In the genomic region with DNA sequence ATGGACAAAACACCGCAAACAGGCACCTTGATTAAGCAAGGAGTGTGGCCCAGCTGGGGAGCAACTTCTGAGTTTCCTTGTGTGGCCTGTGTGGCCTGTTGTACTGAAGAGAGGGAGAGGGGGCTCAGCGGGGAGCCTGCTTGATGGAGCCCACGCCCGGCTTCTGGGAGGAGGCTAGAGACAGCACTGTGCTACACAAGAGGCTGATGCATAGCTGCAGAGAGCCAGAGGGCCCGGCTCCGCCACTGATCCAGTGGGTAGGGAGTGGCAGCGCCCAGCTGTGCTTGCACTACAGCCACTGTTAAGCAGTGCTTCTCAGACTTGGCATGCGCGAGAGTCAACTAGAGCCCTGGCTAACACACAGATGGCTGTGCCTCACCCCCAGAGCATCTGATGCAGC, we compare ENCODE assay signal across 1 cellular context.
TF ChIP-seq lines count a peak whose summit lies in the region.

No MANE protein-coding gene starts in this region.

TF ChIP-seq in H1, 55 proteins besides CTCF, POLR2A, EP300 and RAD21:
- TF ChIP-seq KDM1A (IDR thresholded peaks at IDR 0.05; ENCODE audit: borderline replicate concordance, low read length) (no peak), GTF2F1 (IDR thresholded peaks at IDR 0.05; ENCODE audit: borderline replicate concordance, low read depth, low read length) (no peak), ZNF274 (IDR thresholded peaks at IDR 0.05; ENCODE audit: borderline replicate concordance, extremely low read depth, low read length) (no peak), HDAC2 (IDR thresholded peaks at IDR 0.05; ENCODE audit: borderline replicate concordance in 1 of 2, low read depth in 2 of 2, low read length in 2 of 2) (no peak)
- TF ChIP-seq, protein P1, sequence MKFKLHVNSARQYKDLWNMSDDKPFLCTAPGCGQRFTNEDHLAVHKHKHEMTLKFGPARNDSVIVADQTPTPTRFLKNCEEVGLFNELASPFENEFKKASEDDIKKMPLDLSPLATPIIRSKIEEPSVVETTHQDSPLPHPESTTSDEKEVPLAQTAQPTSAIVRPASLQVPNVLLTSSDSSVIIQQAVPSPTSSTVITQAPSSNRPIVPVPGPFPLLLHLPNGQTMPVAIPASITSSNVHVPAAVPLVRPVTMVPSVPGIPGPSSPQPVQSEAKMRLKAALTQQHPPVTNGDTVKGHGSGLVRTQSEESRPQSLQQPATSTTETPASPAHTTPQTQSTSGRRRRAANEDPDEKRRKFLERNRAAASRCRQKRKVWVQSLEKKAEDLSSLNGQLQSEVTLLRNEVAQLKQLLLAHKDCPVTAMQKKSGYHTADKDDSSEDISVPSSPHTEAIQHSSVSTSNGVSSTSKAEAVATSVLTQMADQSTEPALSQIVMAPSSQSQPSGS (IDR thresholded peaks at IDR 0.05; ENCODE audit: low read length), result no peak
